1 cellular context compared by ENCODE assay signal in the genomic region with DNA sequence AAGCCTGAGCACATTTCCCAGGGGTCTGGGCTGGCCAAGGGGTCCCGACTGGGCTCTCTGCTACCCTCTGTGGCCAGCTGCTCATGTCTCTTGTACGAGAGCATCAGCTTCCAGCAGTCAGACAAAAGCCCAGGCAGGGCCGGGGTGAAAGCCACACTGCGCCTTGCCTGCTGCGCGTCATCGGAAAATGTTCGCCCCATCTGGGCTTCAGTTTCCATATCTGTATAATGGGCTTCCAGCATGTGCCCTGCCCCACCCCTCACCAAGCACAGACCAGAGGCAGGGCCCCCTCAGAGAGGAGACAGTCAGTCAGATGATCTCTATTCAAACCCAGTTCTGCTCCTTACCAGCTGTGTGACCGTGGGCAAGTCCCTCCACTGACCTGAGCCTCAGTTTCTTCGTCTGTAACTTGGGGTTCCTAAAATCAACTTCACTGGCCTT.
TF ChIP-seq lines count a peak whose summit lies in the region.

No MANE protein-coding gene starts in this region.

TF ChIP-seq in IMR-90, 13 proteins besides CTCF, POLR2A, EP300 and RAD21:
- TF ChIP-seq FOS (IDR thresholded peaks at IDR 0.05; ENCODE audit: low read depth, low read length): no peak
- TF ChIP-seq MAFK (IDR thresholded peaks at IDR 0.05; ENCODE audit: low read depth, low read length): no peak
- TF ChIP-seq RCOR1 (IDR thresholded peaks at IDR 0.05; ENCODE audit: insufficient replicate concordance, low read length): no peak
- TF ChIP-seq RFX5 (IDR thresholded peaks at IDR 0.05; ENCODE audit: low read depth, low read length): no peak
- TF ChIP-seq MAZ (IDR thresholded peaks at IDR 0.05; ENCODE audit: borderline replicate concordance, low read depth, low read length): no peak
- TF ChIP-seq, protein P1, sequence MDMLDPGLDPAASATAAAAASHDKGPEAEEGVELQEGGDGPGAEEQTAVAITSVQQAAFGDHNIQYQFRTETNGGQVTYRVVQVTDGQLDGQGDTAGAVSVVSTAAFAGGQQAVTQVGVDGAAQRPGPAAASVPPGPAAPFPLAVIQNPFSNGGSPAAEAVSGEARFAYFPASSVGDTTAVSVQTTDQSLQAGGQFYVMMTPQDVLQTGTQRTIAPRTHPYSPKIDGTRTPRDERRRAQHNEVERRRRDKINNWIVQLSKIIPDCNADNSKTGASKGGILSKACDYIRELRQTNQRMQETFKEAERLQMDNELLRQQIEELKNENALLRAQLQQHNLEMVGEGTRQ (IDR thresholded peaks at IDR 0.05; ENCODE audit: low read depth, low read length): no peak
- TF ChIP-seq CHD1 (IDR thresholded peaks at IDR 0.05; ENCODE audit: low read depth, low read length): no peak
- no peak for TF ChIP-seq MXI1 (IDR thresholded peaks at IDR 0.05; ENCODE audit: borderline replicate concordance, low read depth, low read length)
- TF ChIP-seq, protein P2, sequence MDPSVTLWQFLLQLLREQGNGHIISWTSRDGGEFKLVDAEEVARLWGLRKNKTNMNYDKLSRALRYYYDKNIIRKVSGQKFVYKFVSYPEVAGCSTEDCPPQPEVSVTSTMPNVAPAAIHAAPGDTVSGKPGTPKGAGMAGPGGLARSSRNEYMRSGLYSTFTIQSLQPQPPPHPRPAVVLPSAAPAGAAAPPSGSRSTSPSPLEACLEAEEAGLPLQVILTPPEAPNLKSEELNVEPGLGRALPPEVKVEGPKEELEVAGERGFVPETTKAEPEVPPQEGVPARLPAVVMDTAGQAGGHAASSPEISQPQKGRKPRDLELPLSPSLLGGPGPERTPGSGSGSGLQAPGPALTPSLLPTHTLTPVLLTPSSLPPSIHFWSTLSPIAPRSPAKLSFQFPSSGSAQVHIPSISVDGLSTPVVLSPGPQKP (IDR thresholded peaks at IDR 0.05; ENCODE audit: borderline replicate concordance, low read depth, low read length): no peak
- TF ChIP-seq NFE2L2 (IDR thresholded peaks at IDR 0.05; ENCODE audit: low read depth, low read length): no peak
- no peak for TF ChIP-seq CEBPB (IDR thresholded peaks at IDR 0.05; ENCODE audit: low read depth, low read length)
